ENCODE assay signal across 1 cellular context in genomic region chr5:65205016-65205415, GRCh38.
TF ChIP-seq lines count a peak whose summit lies in the region.

No MANE protein-coding gene starts in this region.

TF ChIP-seq in endothelial cell of umbilical vein, 7 proteins besides CTCF, POLR2A, EP300 and RAD21 (continued from another document):
- TF ChIP-seq MYC (IDR thresholded peaks at IDR 0.05; ENCODE audit: low read depth, low read length) = no peak
- TF ChIP-seq POLR2AphosphoS5 (IDR thresholded peaks at IDR 0.05; ENCODE audit: insufficient read depth, low read depth, low read length) = no peak
- no peak for TF ChIP-seq JUN (IDR thresholded peaks at IDR 0.05; ENCODE audit: borderline replicate concordance, insufficient read depth, insufficient read length, low read depth)
- no peak for TF ChIP-seq MAX (IDR thresholded peaks at IDR 0.05; ENCODE audit: insufficient read depth, insufficient read length)
